12 cellular contexts compared by ENCODE assay signal in the genomic region with DNA sequence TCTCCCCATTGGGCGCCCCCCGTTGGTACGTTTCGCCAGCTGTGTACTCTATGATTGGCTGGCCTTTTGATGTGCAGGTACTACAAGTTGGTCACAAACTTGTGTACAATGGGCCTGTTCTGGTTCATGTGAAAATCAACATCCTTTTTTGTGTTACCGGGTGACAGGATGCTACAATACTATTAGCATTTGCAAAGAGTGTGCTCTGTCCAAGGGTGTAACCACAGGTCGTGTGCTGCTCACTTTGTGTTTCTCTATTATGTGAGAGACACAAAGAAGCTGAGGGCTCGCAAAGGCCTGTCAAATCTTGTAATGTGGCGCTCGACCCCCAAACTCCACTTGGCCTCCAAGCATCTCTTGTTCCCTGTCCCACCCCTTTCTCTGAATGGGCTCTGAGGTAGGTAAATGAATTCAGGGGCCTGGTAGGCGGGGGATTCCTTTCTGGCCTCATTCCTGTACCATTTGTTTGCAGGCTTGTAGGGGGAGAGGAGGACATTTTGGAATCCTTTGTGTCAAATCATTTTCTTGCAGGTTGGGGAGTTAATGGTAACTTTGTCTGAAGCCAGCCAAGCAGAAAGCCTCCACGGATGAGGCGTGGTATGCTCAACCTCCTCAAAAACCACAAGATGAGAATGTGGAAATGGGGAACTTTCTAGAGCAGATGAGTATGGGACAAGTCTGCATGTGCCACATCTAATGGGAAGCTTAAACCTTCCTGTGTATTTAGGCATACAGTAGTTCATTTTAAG.
A peak's percentile ranks its signal among the peaks of the same experiment; 100 is the strongest.
DNase-seq lines count a peak whose midpoint lies in the region; ATAC-seq, FAIRE-seq and TF ChIP-seq lines count a peak whose summit lies in the region.
"Had no signal": no experiment of that assay in that cellular context is flagged by ENCODE, and none has a peak within 500 bp of the region (broad histone marks: within the 10 kb centered on the region; RNA-seq: fewer than 3 reads in every experiment).

No MANE protein-coding gene starts in this region.

- no peak for TF ChIP-seq CTCF in spleen (IDR thresholded peaks at IDR 0.05 in 8 of 11, conservative IDR thresholded peaks at IDR 0.05 in 3 of 11)

- no peak overlapping the region for H3K14ac ChIP-seq in mesenchymal stem cell (ENCODE audit: low read length in 2 of 2)

- H3K4me3 ChIP-seq in mesenchymal stem cell (ENCODE audit: insufficient read depth in 1 of 2, low read depth in 1 of 2, low read length in 2 of 2) (no peak overlapping the region), spleen (no peak overlapping the region)

- H2BK12ac ChIP-seq in mesenchymal stem cell (ENCODE audit: low read length in 2 of 2), result no peak overlapping the region

- H2AK5ac ChIP-seq in mesenchymal stem cell (ENCODE audit: low read length, severe bottlenecking), result peak overlapping the region; percentile 79

- no peak overlapping the region for H4K91ac ChIP-seq in mesenchymal stem cell (ENCODE audit: low read length)

- peak overlapping the region; percentile 58 for H3K9ac ChIP-seq in mesenchymal stem cell (ENCODE audit: low read length)

- no peak overlapping the region for H3K4me2 ChIP-seq in mesenchymal stem cell (ENCODE audit: low read length, poor library complexity, severe bottlenecking)

- H3K27ac ChIP-seq in mesenchymal stem cell (ENCODE audit: low read length, poor library complexity, severe bottlenecking) (peak overlapping the region; percentile 50), spleen (peak overlapping the region in 2 of 8 donors; percentile 8 to 36)

- no peak overlapping the region for H2BK120ac ChIP-seq in mesenchymal stem cell (ENCODE audit: low read depth, low read length)

- H4K8ac ChIP-seq in mesenchymal stem cell (ENCODE audit: low read length), result no peak overlapping the region

- TF ChIP-seq POLR2A in GM12892 (IDR thresholded peaks at IDR 0.05; ENCODE audit: low read depth, low read length) (no peak), spleen (IDR thresholded peaks at IDR 0.05) (no peak)

- no peaks in the 10 kb centered on the region for H3K79me1 ChIP-seq in mesenchymal stem cell (replicated peaks; ENCODE audit: low read length, poor library complexity, severe bottlenecking)

- no peak for DNase-seq in GM12892 (ENCODE audit: insufficient read length)
- peak; percentile 54 for DNase-seq in NOMO-1 treated with DMSO at 0.1 percent for 48 hours (lab: John Stamatoyannopoulos, UW; ENCODE audit: unreplicated experiment)
- no peak for DNase-seq in mesenchymal stem cell
- no peak for DNase-seq in T-helper 1 cell
- DNase-seq in hypothalamus (lab: John Stamatoyannopoulos, UW), result no peak
- DNase-seq in DMS 273 (lab: John Stamatoyannopoulos, UW; ENCODE audit: unreplicated experiment), result no peak
- no peak for DNase-seq in spleen
- DNase-seq: HFFc6; NCI-H2029 treated with DMSO at 0.1 percent for 48 hours; stimulated activated naive CD4-positive, alpha-beta T cell had no signal

- H3K23ac ChIP-seq in mesenchymal stem cell (ENCODE audit: low read length in 2 of 2), result no peak overlapping the region

- 97% methylated on average over 12 of the region's 12 CpGs for WGBS in mesenchymal stem cell
- 77 to 85% (median 82%) methylated on average over 12 of the region's 12 CpGs for WGBS in spleen, 5 donors

- H2BK15ac ChIP-seq in mesenchymal stem cell (ENCODE audit: low read depth, poor library complexity, severe bottlenecking), result no peak overlapping the region

- no peaks in the 10 kb centered on the region for H3K9me3 ChIP-seq in mesenchymal stem cell (ENCODE audit: control insufficient read depth, low read length)
- H3K9me3 ChIP-seq in spleen, result no peaks in the 10 kb centered on the region

- H3K18ac ChIP-seq in mesenchymal stem cell (ENCODE audit: low read depth in 1 of 2, low read length in 2 of 2), result no peak overlapping the region

- H3K36me3 ChIP-seq in mesenchymal stem cell (ENCODE audit: control insufficient read depth in 1 of 2, insufficient read depth in 2 of 2, low read depth in 1 of 2, low read length in 2 of 2), result peaks cover 0 to 12% of the 10 kb centered on the region in 2 experiments
- H3K36me3 ChIP-seq in spleen, result peaks cover 0 to 22% (median 0%) of the 10 kb centered on the region in 6 donors

- intact Hi-C loops in spleen (cut with DNase I; ENCODE audit: low total_unique reads), result no loop called here

- H3K27me3 ChIP-seq in mesenchymal stem cell (ENCODE audit: control insufficient read depth in 1 of 2, insufficient read depth in 1 of 2, low read length in 2 of 2) (no peaks in the 10 kb centered on the region), spleen (replicated peaks in 1 of 7) (no peaks in the 10 kb centered on the region)

- H3K4ac ChIP-seq in mesenchymal stem cell (ENCODE audit: low read depth in 1 of 2, low read length in 2 of 2), result no peak overlapping the region

- FAIRE-seq in GM12892 (lab: Jason Lieb, UNC), result peak; percentile 9
- FAIRE-seq: bronchial epithelial cell had no signal

- peak; percentile 64 for ATAC-seq in HG02642 (IDR thresholded peaks at IDR 0.05; ENCODE audit: poor library complexity, unreplicated experiment)

- no peak overlapping the region for H2AFZ ChIP-seq in mesenchymal stem cell (ENCODE audit: low read depth, low read length)

- peaks cover 3% of the 10 kb centered on the region for H3K4me1 ChIP-seq in mesenchymal stem cell (ENCODE audit: control insufficient read depth, insufficient read depth, low read depth, low read length)
- H3K4me1 ChIP-seq in spleen, result peaks cover 0 to 22% (median 9%) of the 10 kb centered on the region in 6 donors

- H2BK5ac ChIP-seq in mesenchymal stem cell (ENCODE audit: low read depth, low read length, poor library complexity, severe bottlenecking), result no peak overlapping the region
